8 cellular contexts compared by ENCODE assay signal in the genomic region with DNA sequence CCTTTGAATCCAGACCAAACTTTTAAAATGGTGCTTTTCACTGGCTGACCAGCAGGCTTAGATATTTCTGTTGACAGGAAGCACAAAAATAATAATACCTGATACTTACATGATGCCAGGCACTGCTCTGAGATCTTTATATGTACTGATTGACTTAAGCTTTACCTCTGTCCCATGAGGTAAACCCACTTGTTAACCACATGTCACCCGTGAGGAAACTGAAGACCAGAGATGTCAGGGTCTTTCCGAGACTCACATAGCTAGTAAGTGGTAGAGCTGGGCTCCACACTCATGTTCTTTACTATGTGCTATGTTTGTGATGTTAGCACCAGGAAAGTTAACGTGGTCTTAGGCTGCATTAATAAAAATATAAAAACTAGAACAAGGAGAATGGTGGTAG.
"Had no signal": no experiment of that assay in that cellular context is flagged by ENCODE, and none has a peak within 500 bp of the region (broad histone marks: within the 10 kb centered on the region; RNA-seq: fewer than 3 reads in every experiment).

No MANE protein-coding gene starts in this region.

- H3K27ac ChIP-seq: GM23248 had no signal

- ATAC-seq: HCT116, K562 had no signal

- H3K4me1 ChIP-seq: HAP-1 had no signal

- DNase-seq: GOT3, H7, HFFc6, IMR-90 had no signal

- H2AFZ ChIP-seq: GM23248 had no signal

- H3K4me3 ChIP-seq: GM23248, HAP-1, K562 had no signal

- H3K27ac Mint-ChIP-seq: HFFc6 had no signal

- H3K4me3 Mint-ChIP-seq: HFFc6 had no signal

- H3K9me3 ChIP-seq: HAP-1 had no signal

- H3K9ac ChIP-seq: GM23248 had no signal

- H3K36me3 ChIP-seq: HAP-1 had no signal
